32 cellular contexts compared by ENCODE assay signal in the genomic region with DNA sequence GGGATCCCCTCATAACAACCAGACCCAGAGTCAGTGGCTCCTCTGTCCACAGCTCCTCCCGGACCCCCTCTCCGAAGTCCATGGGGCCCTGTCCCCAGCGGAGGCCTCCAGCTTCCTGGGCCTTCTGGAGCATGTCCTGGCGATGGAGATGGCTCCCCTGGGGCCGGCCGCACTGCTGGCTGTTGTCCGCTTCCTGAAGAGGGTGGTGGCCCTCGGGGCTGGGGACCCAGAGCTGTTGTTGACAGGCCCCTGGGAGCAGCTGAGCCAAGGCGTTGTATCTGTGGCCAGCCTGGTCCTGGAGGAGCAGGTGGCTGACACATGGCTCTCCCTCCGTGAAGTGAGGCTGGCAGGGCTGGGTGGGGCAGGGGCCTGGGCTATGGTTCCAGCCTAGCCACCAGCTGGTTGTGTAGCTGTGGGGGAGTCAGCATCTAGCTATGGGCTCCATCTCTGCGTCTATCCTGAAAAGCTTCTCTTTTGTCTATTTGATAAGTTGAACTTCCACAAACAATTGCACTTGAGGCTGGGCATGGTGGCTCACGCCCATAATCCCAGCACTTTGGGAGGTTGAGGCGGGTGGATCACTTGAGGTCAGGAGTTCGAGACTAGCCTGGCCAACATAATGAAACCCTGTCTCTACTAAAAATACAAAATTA. TPM values are rescaled to one million over a fixed set of nuclear protein-coding genes. Genes with fewer than 3 reads are reported as not detected.
"Had no signal": no experiment of that assay in that cellular context is flagged by ENCODE, and none has a peak within 500 bp of the region (broad histone marks: within the 10 kb centered on the region; RNA-seq: fewer than 3 reads in every experiment).

No MANE protein-coding gene starts in this region.

- DNase-seq: activated CD4-positive, alpha-beta memory T cell treated with anti-CD3 and anti-CD28 coated beads for 36 hours; activated CD4-positive, alpha-beta T cell treated with anti-CD3 and anti-CD28 coated beads for 48 hours; activated CD8-positive, alpha-beta memory T cell treated with anti-CD3 and anti-CD28 coated beads, Interleukin-2, amount 50 U/mL, for 4 hours; activated effector memory CD4-positive, alpha-beta T cell treated with anti-CD3 and anti-CD28 coated beads, Interleukin-2, amount 50 U/mL, for 16 hours; activated naive CD4-positive, alpha-beta T cell treated with anti-CD3 and anti-CD28 coated beads for 36 hours; activated T-cell treated with anti-CD3 and anti-CD28 coated beads, Interleukin-2, amount 50 U/mL, for 1 hour; amygdala; effector CD8-positive, alpha-beta T cell; esophagus squamous epithelium; foreskin melanocyte; heart right ventricle; naive thymus-derived CD8-positive, alpha-beta T cell; occipital lobe; right cardiac atrium; stimulated activated CD4-positive, alpha-beta T cell treated with anti-CD3 and anti-CD28 coated beads, Interleukin-2, amount 100 ng/mL, for 48 hours; stimulated activated naive CD4-positive, alpha-beta T cell treated with Interleukin-2 at 50 U/mL for 16 hours; T-helper 17 cell; T1000; transverse colon; WERI-Rb-1 had no signal

- ATAC-seq: activated CD4-positive, CD25-positive, alpha-beta regulatory T cell treated with anti-CD3 and anti-CD28 coated beads, Interleukin-2, amount 50 U/mL, for 24 hours; heart right ventricle; naive thymus-derived CD8-positive, alpha-beta T cell; right cardiac atrium; T-helper 17 cell had no signal

- H3K9me3 ChIP-seq: breast epithelium, esophagus squamous epithelium, heart right ventricle, transverse colon had no signal

- H3K4me1 ChIP-seq: breast epithelium had no signal

- H3K4me3 ChIP-seq: breast epithelium, esophagus squamous epithelium, heart right ventricle, transverse colon had no signal

- H3K36me3 ChIP-seq: breast epithelium, esophagus squamous epithelium, heart right ventricle, transverse colon, WERI-Rb-1 had no signal

- FAIRE-seq: colon, endometrium, urothelium cell line had no signal

- H3K27ac ChIP-seq: breast epithelium, epithelial cell of prostate, esophagus squamous epithelium, heart right ventricle, transverse colon, WERI-Rb-1 had no signal

RNA-seq across cellular contexts. Expression of a gene that starts 4.7 kb away (rescaled TPM):
- total RNA-seq: activated CD4-positive, alpha-beta memory T cell treated with anti-CD3 and anti-CD28 coated beads for 36 hours; activated CD8-positive, alpha-beta memory T cell treated with anti-CD3 and anti-CD28 coated beads for 36 hours; activated naive CD4-positive, alpha-beta T cell treated with anti-CD3 and anti-CD28 coated beads for 36 hours; activated T-helper 1 cell treated with anti-CD3 and anti-CD28 coated beads, Interleukin-12 subunit alpha, Interleukin-12 subunit beta, Interleukin-2, Interleukin-4 antibody, amounts not matched to agents 30 ng/mL and 10 ng/mL and 1 ng/mL, durations not matched to agents 14 hours and 24 hours and 36 hours; dermis microvascular lymphatic vessel endothelial cell; glomerular endothelial cell; liver; naive thymus-derived CD8-positive, alpha-beta T cell; occipital lobe; T-helper 17 cell; transverse colon had no signal
- polyA plus RNA-seq: liver; naive thymus-derived CD8-positive, alpha-beta T cell had no signal

RNA-seq across cellular contexts. Expression of a gene that starts 52.3 kb away (rescaled TPM):
- total RNA-seq: activated CD4-positive, alpha-beta memory T cell treated with anti-CD3 and anti-CD28 coated beads for 36 hours; activated CD8-positive, alpha-beta memory T cell treated with anti-CD3 and anti-CD28 coated beads for 36 hours; activated naive CD4-positive, alpha-beta T cell treated with anti-CD3 and anti-CD28 coated beads for 36 hours; activated T-helper 1 cell treated with anti-CD3 and anti-CD28 coated beads, Interleukin-12 subunit alpha, Interleukin-12 subunit beta, Interleukin-2, Interleukin-4 antibody, amounts not matched to agents 30 ng/mL and 10 ng/mL and 1 ng/mL, durations not matched to agents 14 hours and 24 hours and 36 hours; breast epithelium; dermis microvascular lymphatic vessel endothelial cell; esophagus squamous epithelium; glomerular endothelial cell; heart right ventricle; liver; naive thymus-derived CD8-positive, alpha-beta T cell; right cardiac atrium; T-helper 17 cell; temporal lobe; transverse colon had no signal
- polyA plus RNA-seq: liver; naive thymus-derived CD8-positive, alpha-beta T cell; right cardiac atrium had no signal
